21 cellular contexts compared by ENCODE assay signal in genomic region chr3:42751609-42752008, GRCh38. TPM values are rescaled to one million over a fixed set of nuclear protein-coding genes. Genes with fewer than 3 reads are reported as not detected.
"Had no signal": no experiment of that assay in that cellular context is flagged by ENCODE, and none has a peak within 500 bp of the region (broad histone marks: within the 10 kb centered on the region; RNA-seq: fewer than 3 reads in every experiment).

No MANE protein-coding gene starts in this region.

- H3K4me3 Mint-ChIP-seq: activated CD8-positive, alpha-beta T cell treated with anti-CD3 and anti-CD28 coated beads for 36 hours; activated naive CD8-positive, alpha-beta T cell treated with anti-CD3 and anti-CD28 coated beads for 36 hours; naive thymus-derived CD8-positive, alpha-beta T cell; stimulated activated naive CD8-positive, alpha-beta T cell treated with anti-CD3 and anti-CD28 coated beads, Interleukin-15, amount 100 ng/mL, for 72 hours had no signal

- H3K36me3 ChIP-seq: brain microvascular endothelial cell, prostate gland, right lobe of liver, thoracic aorta, uterus had no signal

- H3K9me3 Mint-ChIP-seq: activated CD8-positive, alpha-beta T cell treated with anti-CD3 and anti-CD28 coated beads for 36 hours; activated naive CD8-positive, alpha-beta T cell treated with anti-CD3 and anti-CD28 coated beads for 36 hours; naive thymus-derived CD8-positive, alpha-beta T cell; stimulated activated naive CD8-positive, alpha-beta T cell treated with anti-CD3 and anti-CD28 coated beads, Interleukin-15, amount 100 ng/mL, for 72 hours had no signal

- ATAC-seq: activated CD8-positive, alpha-beta T cell treated with anti-CD3 and anti-CD28 coated beads for 36 hours; mucosa of descending colon; naive thymus-derived CD8-positive, alpha-beta T cell; right lobe of liver; stimulated activated naive CD8-positive, alpha-beta T cell treated with anti-CD3 and anti-CD28 coated beads, Interleukin-15, amount 100 ng/mL, for 72 hours had no signal

- H3K27ac ChIP-seq: brain microvascular endothelial cell, esophagus muscularis mucosa, prostate gland, right lobe of liver, thoracic aorta, uterus had no signal

- DNase-seq: activated CD8-positive, alpha-beta T cell treated with anti-CD3 and anti-CD28 coated beads for 36 hours; activated gamma-delta T cell treated with Interleukin-2 at 50 U/mL for 16 hours; activated naive CD8-positive, alpha-beta T cell treated with anti-CD3 and anti-CD28 coated beads for 36 hours; activated T-cell treated with anti-CD3 and anti-CD28 coated beads for 4 hours; brain microvascular endothelial cell; glutamatergic neuron; left cardiac atrium; mucosa of descending colon; naive thymus-derived CD8-positive, alpha-beta T cell; occipital lobe; stimulated activated CD4-positive, alpha-beta T cell treated with anti-CD3 and anti-CD28 coated beads, Interleukin-4, amount 100 ng/mL, for 1 hour; T-helper 9 cell had no signal

- H3K27me3 ChIP-seq: brain microvascular endothelial cell, dorsolateral prefrontal cortex, esophagus muscularis mucosa, right lobe of liver, uterus had no signal

- H3K4me3 ChIP-seq: dorsolateral prefrontal cortex, esophagus muscularis mucosa, mucosa of descending colon, prostate gland, right lobe of liver, thoracic aorta, uterus had no signal

- H3K36me3 Mint-ChIP-seq: activated naive CD8-positive, alpha-beta T cell treated with anti-CD3 and anti-CD28 coated beads for 36 hours; naive thymus-derived CD8-positive, alpha-beta T cell had no signal

- H3K9me3 ChIP-seq: esophagus muscularis mucosa, mucosa of descending colon, prostate gland, right lobe of liver, thoracic aorta, uterus had no signal

- H3K27ac Mint-ChIP-seq: activated CD8-positive, alpha-beta T cell treated with anti-CD3 and anti-CD28 coated beads for 36 hours; activated naive CD8-positive, alpha-beta T cell treated with anti-CD3 and anti-CD28 coated beads for 36 hours; naive thymus-derived CD8-positive, alpha-beta T cell; stimulated activated naive CD8-positive, alpha-beta T cell treated with anti-CD3 and anti-CD28 coated beads, Interleukin-15, amount 100 ng/mL, for 72 hours had no signal

- H3K27me3 Mint-ChIP-seq: activated CD8-positive, alpha-beta T cell treated with anti-CD3 and anti-CD28 coated beads for 36 hours; activated naive CD8-positive, alpha-beta T cell treated with anti-CD3 and anti-CD28 coated beads for 36 hours had no signal

RNA-seq across cellular contexts. Expression of gene CCDC13, which starts 21.4 kb away (rescaled TPM):
- polyA plus RNA-seq: naive thymus-derived CD8-positive, alpha-beta T cell had no signal

RNA-seq across cellular contexts. Expression of gene HHATL, which starts 49.0 kb away (rescaled TPM):
- total RNA-seq: activated CD8-positive, alpha-beta T cell treated with anti-CD3 and anti-CD28 coated beads for 36 hours; activated naive CD8-positive, alpha-beta T cell treated with anti-CD3 and anti-CD28 coated beads for 36 hours; cerebellum; lung microvascular endothelial cell; naive thymus-derived CD8-positive, alpha-beta T cell; occipital lobe; thoracic aorta had no signal
- polyA plus RNA-seq: naive thymus-derived CD8-positive, alpha-beta T cell had no signal

RNA-seq across cellular contexts. Expression of gene ACKR2, which starts 57.6 kb away (rescaled TPM):
- total RNA-seq: cerebellum had no signal
